ENCODE assay signal across 9 cellular contexts in genomic region chr17:57861000-57861736, GRCh38. TPM values are rescaled to one million over a fixed set of nuclear protein-coding genes. Genes with fewer than 3 reads are reported as not detected.
A peak's percentile ranks its signal among the peaks of the same experiment; 100 is the strongest.
DNase-seq lines count a peak whose midpoint lies in the region; ATAC-seq and TF ChIP-seq lines count a peak whose summit lies in the region.
"Had no signal": no experiment of that assay in that cellular context is flagged by ENCODE, and none has a peak within 500 bp of the region (broad histone marks: within the 10 kb centered on the region; RNA-seq: fewer than 3 reads in every experiment).

No MANE protein-coding gene starts in this region.

- H3K27me3 ChIP-seq in foreskin keratinocyte: no peaks in the 10 kb centered on the region
- no peaks in the 10 kb centered on the region for H3K27me3 ChIP-seq in neutrophil

- H3K4me1 Mint-ChIP-seq in activated T-helper 17 cell treated with anti-CD3 and anti-CD28 coated beads, Interleukin-2, amount 50 U/mL, for 72 hours: peaks cover 7% of the 10 kb centered on the region

- peaks cover 8% of the 10 kb centered on the region for H3K36me3 ChIP-seq in neutrophil

- TF ChIP-seq CTCF in foreskin keratinocyte (conservative IDR thresholded peaks at IDR 0.05) (no peak), neutrophil (IDR thresholded peaks at IDR 0.05) (no peak)

- peak overlapping the region; percentile 84 for H3K4me3 Mint-ChIP-seq in activated T-helper 17 cell treated with anti-CD3 and anti-CD28 coated beads, Interleukin-2, amount 50 U/mL, for 72 hours

- no peaks in the 10 kb centered on the region for H3K9me3 ChIP-seq in neutrophil

- H3K27ac ChIP-seq in foreskin keratinocyte (no peak overlapping the region), neutrophil (peak overlapping the region; percentile 92)
- H3K27ac ChIP-seq: 22Rv1 had no signal

- peak overlapping the region; percentile 78 to 81 for H3K4me3 ChIP-seq in neutrophil (ENCODE audit: low read depth in 1 of 2, low read length in 1 of 2)

- peak; percentile 74 for ATAC-seq in activated T-helper 17 cell treated with anti-CD3 and anti-CD28 coated beads, Interleukin-2, amount 50 U/mL, for 72 hours (replicated peaks)
- ATAC-seq in foreskin keratinocyte: peak; percentile 26
- no peak for ATAC-seq in GM21390 (IDR thresholded peaks at IDR 0.05; ENCODE audit: unreplicated experiment)

- H3K27ac Mint-ChIP-seq in activated T-helper 17 cell treated with anti-CD3 and anti-CD28 coated beads, Interleukin-2, amount 50 U/mL, for 72 hours: peak overlapping the region; percentile 59

- DNase-seq in DMS79 treated with DMSO at 0.1 percent for 48 hours (lab: John Stamatoyannopoulos, UW) (peak; percentile 26), DMS79 (lab: John Stamatoyannopoulos, UW) (no peak), NCI-H2171 treated with DMSO at 0.1 percent for 48 hours (lab: John Stamatoyannopoulos, UW) (peak; percentile 58), foreskin keratinocyte (no peak), NCI-H1048 (lab: John Stamatoyannopoulos, UW) (no peak)

- H3K9me3 Mint-ChIP-seq in activated T-helper 17 cell treated with anti-CD3 and anti-CD28 coated beads, Interleukin-2, amount 50 U/mL, for 72 hours: no peaks in the 10 kb centered on the region

- H3K36me3 Mint-ChIP-seq in activated T-helper 17 cell treated with anti-CD3 and anti-CD28 coated beads, Interleukin-2, amount 50 U/mL, for 72 hours (ENCODE audit: low read depth): no peaks in the 10 kb centered on the region

- peaks cover 8% of the 10 kb centered on the region for H3K4me1 ChIP-seq in foreskin keratinocyte
- peaks cover 24 to 32% of the 10 kb centered on the region in 2 experiments for H3K4me1 ChIP-seq in neutrophil (ENCODE audit: control insufficient read depth in 1 of 2, insufficient read depth in 1 of 2, low read depth in 1 of 2, low read length in 1 of 2)

- H3K27me3 Mint-ChIP-seq in activated T-helper 17 cell treated with anti-CD3 and anti-CD28 coated beads, Interleukin-2, amount 50 U/mL, for 72 hours: no peaks in the 10 kb centered on the region

RNA-seq across cellular contexts. Expression of gene MRPS23, which starts 11.3 kb away (rescaled TPM):
- 10 to 100 TPM; 27.5 to 48.5 TPM for total RNA-seq in activated T-helper 17 cell treated with anti-CD3 and anti-CD28 coated beads, Interleukin-2, amount 50 U/mL, for 72 hours
- 78.3 and 79.4 TPM in 2 replicates for total RNA-seq in foreskin keratinocyte
- 78.9 and 87.8 TPM in 2 replicates for polyA plus RNA-seq in foreskin keratinocyte

Comparison
In these comparisons a context has a peak if more than half of its experiments do, and no peak if none do; other contexts are left out.
1. DNase-seq: peak in DMS79 treated with DMSO at 0.1 percent for 48 hours (single experiment) and NCI-H2171 treated with DMSO at 0.1 percent for 48 hours (single experiment); none in DMS79 (single experiment), foreskin keratinocyte (0 of 2) and NCI-H1048 (single experiment).